27 cellular contexts compared by ENCODE assay signal in genomic region chr5:59391576-59391975, GRCh38.
"Had no signal": no experiment of that assay in that cellular context is flagged by ENCODE, and none has a peak within 500 bp of the region (broad histone marks: within the 10 kb centered on the region; RNA-seq: fewer than 3 reads in every experiment).

No MANE protein-coding gene starts in this region.

- H3K27ac Mint-ChIP-seq: activated naive CD8-positive, alpha-beta T cell; effector memory CD8-positive, alpha-beta T cell; nephron had no signal

- H3K4me3 Mint-ChIP-seq: activated naive CD8-positive, alpha-beta T cell; effector memory CD8-positive, alpha-beta T cell; nephron had no signal

- H3K36me3 ChIP-seq: cardiac muscle cell, colonic mucosa, gastrocnemius medialis, neutrophil, prostate gland, upper lobe of left lung, WERI-Rb-1 had no signal

- H3K9me3 Mint-ChIP-seq: effector memory CD8-positive, alpha-beta T cell; nephron had no signal

- DNase-seq: activated CD4-positive, alpha-beta T cell treated with anti-CD3 and anti-CD28 coated beads for 48 hours; activated CD4-positive, alpha-beta T cell treated with anti-CD3 and anti-CD28 coated beads, Interleukin-2, amount 50 U/mL, for 48 hours; activated CD8-positive, alpha-beta memory T cell treated with anti-CD3 and anti-CD28 coated beads for 24 hours; activated effector memory CD4-positive, alpha-beta T cell treated with Interleukin-2 at 50 U/mL for 16 hours; activated naive CD4-positive, alpha-beta T cell treated with Interleukin-2 at 50 U/mL for 16 hours; aorta; body of pancreas; cerebellar nuclear complex; colonic mucosa; dorsolateral prefrontal cortex; effector memory CD8-positive, alpha-beta T cell; erythroblast; gastrocnemius medialis; hippocampal formation; left cardiac atrium; mammary epithelial cell; stimulated activated CD4-positive, alpha-beta T cell treated with anti-CD3 and anti-CD28 coated beads, Interleukin-15, amount 100 ng/mL, for 24 hours; stimulated activated CD4-positive, alpha-beta T cell treated with anti-CD3 and anti-CD28 coated beads, Interleukin-2, amount 100 ng/mL, for 24 hours; stimulated activated naive CD4-positive, alpha-beta T cell; upper lobe of left lung; WERI-Rb-1 had no signal

- H3K4me1 ChIP-seq: body of pancreas, colonic mucosa, prostate gland had no signal

- H3K27ac ChIP-seq: body of pancreas, cardiac muscle cell, colonic mucosa, neutrophil, prostate gland, upper lobe of left lung, WERI-Rb-1 had no signal

- ATAC-seq: activated CD4-positive, CD25-positive, alpha-beta regulatory T cell treated with anti-CD3 and anti-CD28 coated beads, Interleukin-2, amount 50 U/mL, for 24 hours; body of pancreas; effector memory CD8-positive, alpha-beta T cell; left cardiac atrium had no signal

- H3K4me1 Mint-ChIP-seq: nephron had no signal

- H3K9me3 ChIP-seq: body of pancreas, colonic mucosa, gastrocnemius medialis, neutrophil, prostate gland, upper lobe of left lung had no signal

- H3K27me3 ChIP-seq: body of pancreas, cardiac muscle cell, colonic mucosa, dorsolateral prefrontal cortex, gastrocnemius medialis, neutrophil, upper lobe of left lung had no signal

- H3K36me3 Mint-ChIP-seq: activated naive CD8-positive, alpha-beta T cell had no signal

- H3K4me3 ChIP-seq: body of pancreas, cardiac muscle cell, colonic mucosa, dorsolateral prefrontal cortex, gastrocnemius medialis, prostate gland, upper lobe of left lung had no signal
